In the genomic region with DNA sequence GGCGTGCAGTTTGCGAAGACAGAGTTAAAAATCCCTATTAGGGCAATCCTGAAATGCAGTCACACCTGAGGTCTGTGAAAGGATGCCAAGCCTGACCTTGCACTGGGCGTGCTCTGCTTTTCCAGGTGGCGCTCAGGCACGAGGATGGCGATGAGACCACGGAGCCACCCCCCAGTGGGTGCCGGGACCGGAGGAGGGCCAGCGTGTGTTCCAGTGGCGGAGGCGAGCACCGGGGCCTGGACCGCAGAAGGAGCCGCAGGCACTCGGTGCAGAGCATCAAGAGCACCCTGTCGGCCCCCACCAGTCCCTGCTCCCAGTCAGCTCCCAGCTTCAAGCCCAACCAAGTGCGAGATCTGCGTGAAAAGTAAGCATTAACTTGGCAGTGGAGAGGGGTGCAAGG, we compare ENCODE assay signal across 1 cellular context.
TF ChIP-seq lines count a peak whose summit lies in the region.

No MANE protein-coding gene starts in this region.

TF ChIP-seq in H1, 55 proteins besides CTCF, POLR2A, EP300 and RAD21 (continued from another document):
- TF ChIP-seq TBP (IDR thresholded peaks at IDR 0.05; ENCODE audit: low read depth, low read length) (no peak), POU5F1 (IDR thresholded peaks at IDR 0.05; ENCODE audit: low read depth, low read length) (no peak), NRF1 (IDR thresholded peaks at IDR 0.05; ENCODE audit: low read depth, low read length) (no peak), SIX5 (IDR thresholded peaks at IDR 0.05; ENCODE audit: low read depth, low read length) (no peak), SP4 (IDR thresholded peaks at IDR 0.05; ENCODE audit: low read length) (no peak), YY1 (IDR thresholded peaks at IDR 0.05; ENCODE audit: low read depth, low read length) (no peak), CBX5 (IDR thresholded peaks at IDR 0.05; ENCODE audit: low read depth, low read length) (no peak), SIN3A (conservative IDR thresholded peaks at IDR 0.05 in 1 of 2, IDR thresholded peaks at IDR 0.05 in 1 of 2; ENCODE audit: low read depth in 1 of 2, low read length in 2 of 2) (no peak)
